Comparison of ENCODE assay signal across 2 cellular contexts in the genomic region with DNA sequence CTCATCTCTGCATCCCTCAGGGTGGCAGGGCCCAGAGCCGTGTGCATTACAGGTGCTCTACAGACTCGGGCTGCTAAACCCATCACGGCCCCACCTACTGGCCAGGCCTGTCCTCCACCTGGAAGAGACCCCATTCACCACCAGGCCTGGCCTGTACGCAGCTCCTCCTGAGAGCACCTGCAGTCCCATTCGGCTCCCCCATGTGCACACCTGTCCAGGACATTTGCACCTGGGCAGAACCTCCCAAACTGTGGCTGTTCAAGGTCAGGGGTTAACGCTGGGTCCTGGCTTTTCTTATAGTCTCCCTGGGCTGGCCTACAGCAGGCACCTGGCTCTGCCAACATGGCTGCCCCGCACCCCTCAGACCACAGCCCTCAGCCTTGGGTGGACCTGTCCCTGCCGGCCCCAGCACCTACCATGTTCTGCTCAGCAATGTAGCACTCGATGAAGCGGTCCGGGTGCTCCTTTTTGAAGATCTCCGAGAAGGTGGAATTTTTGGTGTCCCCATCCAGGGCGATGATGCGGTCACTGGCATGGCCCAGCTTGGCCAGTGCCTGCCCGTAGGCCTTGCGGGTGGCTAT.
TF ChIP-seq lines count a peak whose summit lies in the region.

No MANE protein-coding gene starts in this region.

TF ChIP-seq in SK-N-SH, 30 proteins besides CTCF, POLR2A, EP300 and RAD21 (continued from another document):
- TF ChIP-seq, protein P1, sequence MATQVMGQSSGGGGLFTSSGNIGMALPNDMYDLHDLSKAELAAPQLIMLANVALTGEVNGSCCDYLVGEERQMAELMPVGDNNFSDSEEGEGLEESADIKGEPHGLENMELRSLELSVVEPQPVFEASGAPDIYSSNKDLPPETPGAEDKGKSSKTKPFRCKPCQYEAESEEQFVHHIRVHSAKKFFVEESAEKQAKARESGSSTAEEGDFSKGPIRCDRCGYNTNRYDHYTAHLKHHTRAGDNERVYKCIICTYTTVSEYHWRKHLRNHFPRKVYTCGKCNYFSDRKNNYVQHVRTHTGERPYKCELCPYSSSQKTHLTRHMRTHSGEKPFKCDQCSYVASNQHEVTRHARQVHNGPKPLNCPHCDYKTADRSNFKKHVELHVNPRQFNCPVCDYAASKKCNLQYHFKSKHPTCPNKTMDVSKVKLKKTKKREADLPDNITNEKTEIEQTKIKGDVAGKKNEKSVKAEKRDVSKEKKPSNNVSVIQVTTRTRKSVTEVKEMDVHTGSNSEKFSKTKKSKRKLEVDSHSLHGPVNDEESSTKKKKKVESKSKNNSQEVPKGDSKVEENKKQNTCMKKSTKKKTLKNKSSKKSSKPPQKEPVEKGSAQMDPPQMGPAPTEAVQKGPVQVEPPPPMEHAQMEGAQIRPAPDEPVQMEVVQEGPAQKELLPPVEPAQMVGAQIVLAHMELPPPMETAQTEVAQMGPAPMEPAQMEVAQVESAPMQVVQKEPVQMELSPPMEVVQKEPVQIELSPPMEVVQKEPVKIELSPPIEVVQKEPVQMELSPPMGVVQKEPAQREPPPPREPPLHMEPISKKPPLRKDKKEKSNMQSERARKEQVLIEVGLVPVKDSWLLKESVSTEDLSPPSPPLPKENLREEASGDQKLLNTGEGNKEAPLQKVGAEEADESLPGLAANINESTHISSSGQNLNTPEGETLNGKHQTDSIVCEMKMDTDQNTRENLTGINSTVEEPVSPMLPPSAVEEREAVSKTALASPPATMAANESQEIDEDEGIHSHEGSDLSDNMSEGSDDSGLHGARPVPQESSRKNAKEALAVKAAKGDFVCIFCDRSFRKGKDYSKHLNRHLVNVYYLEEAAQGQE (IDR thresholded peaks at IDR 0.05; ENCODE audit: low read depth, low read length), result no peak
- TF ChIP-seq SMC3 (IDR thresholded peaks at IDR 0.05; ENCODE audit: low read depth, low read length), result no peak

TF ChIP-seq in SK-N-SH treated with all-trans-retinoic acid at 6 μM for 48 hours, 23 proteins besides CTCF, POLR2A, EP300 and RAD21 (continued from another document):
- TF ChIP-seq, protein P2, sequence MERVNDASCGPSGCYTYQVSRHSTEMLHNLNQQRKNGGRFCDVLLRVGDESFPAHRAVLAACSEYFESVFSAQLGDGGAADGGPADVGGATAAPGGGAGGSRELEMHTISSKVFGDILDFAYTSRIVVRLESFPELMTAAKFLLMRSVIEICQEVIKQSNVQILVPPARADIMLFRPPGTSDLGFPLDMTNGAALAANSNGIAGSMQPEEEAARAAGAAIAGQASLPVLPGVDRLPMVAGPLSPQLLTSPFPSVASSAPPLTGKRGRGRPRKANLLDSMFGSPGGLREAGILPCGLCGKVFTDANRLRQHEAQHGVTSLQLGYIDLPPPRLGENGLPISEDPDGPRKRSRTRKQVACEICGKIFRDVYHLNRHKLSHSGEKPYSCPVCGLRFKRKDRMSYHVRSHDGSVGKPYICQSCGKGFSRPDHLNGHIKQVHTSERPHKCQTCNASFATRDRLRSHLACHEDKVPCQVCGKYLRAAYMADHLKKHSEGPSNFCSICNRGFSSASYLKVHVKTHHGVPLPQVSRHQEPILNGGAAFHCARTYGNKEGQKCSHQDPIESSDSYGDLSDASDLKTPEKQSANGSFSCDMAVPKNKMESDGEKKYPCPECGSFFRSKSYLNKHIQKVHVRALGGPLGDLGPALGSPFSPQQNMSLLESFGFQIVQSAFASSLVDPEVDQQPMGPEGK (CRISPR knock-in tag; IDR thresholded peaks at IDR 0.05; ENCODE audit: borderline replicate concordance), result no peak
- TF ChIP-seq ZC3H10 (CRISPR knock-in tag; IDR thresholded peaks at IDR 0.05) (no peak), OSR1 (CRISPR knock-in tag; IDR thresholded peaks at IDR 0.05) (no peak), PPARA (CRISPR knock-in tag; IDR thresholded peaks at IDR 0.05; ENCODE audit: borderline replicate concordance) (no peak), GLIS3 (CRISPR knock-in tag; IDR thresholded peaks at IDR 0.05) (no peak), ISL1 (CRISPR knock-in tag; IDR thresholded peaks at IDR 0.05) (no peak), TCF4 (CRISPR knock-in tag; IDR thresholded peaks at IDR 0.05; ENCODE audit: borderline replicate concordance) (no peak)
